ENCODE assay signal across 17 cellular contexts in genomic region chr4:149959391-149959790, GRCh38.
"Had no signal": no experiment of that assay in that cellular context is flagged by ENCODE, and none has a peak within 500 bp of the region (broad histone marks: within the 10 kb centered on the region; RNA-seq: fewer than 3 reads in every experiment).

No MANE protein-coding gene starts in this region.

- H3K27me3 Mint-ChIP-seq: dendritic cell treated with granulocyte-macrophage colony-stimulating factor and Interleukin-4, amounts not matched to agents 40 ng/mL and 50 ng/mL, for 4 days; progenitor cell of endocrine pancreas had no signal

- H3K4me1 Mint-ChIP-seq: immature natural killer cell, naive B cell, nephron had no signal

- H3K27ac ChIP-seq: esophagus squamous epithelium, foreskin keratinocyte, pancreas had no signal

- H3K27ac Mint-ChIP-seq: dendritic cell treated with granulocyte-macrophage colony-stimulating factor and Interleukin-4, amounts not matched to agents 40 ng/mL and 50 ng/mL, for 4 days; effector memory CD8-positive, alpha-beta T cell; immature natural killer cell; naive B cell; nephron; progenitor cell of endocrine pancreas had no signal

- H3K4me3 Mint-ChIP-seq: dendritic cell treated with granulocyte-macrophage colony-stimulating factor and Interleukin-4, amounts not matched to agents 40 ng/mL and 50 ng/mL, for 4 days; effector memory CD8-positive, alpha-beta T cell; immature natural killer cell; naive B cell; nephron had no signal

- H3K9me3 Mint-ChIP-seq: dendritic cell treated with granulocyte-macrophage colony-stimulating factor and Interleukin-4, amounts not matched to agents 40 ng/mL and 50 ng/mL, for 4 days; effector memory CD8-positive, alpha-beta T cell; naive B cell; nephron had no signal

- H3K36me3 Mint-ChIP-seq: immature natural killer cell, naive B cell had no signal

- H3K9me3 ChIP-seq: esophagus squamous epithelium, pancreas had no signal

- H3K4me3 ChIP-seq: esophagus squamous epithelium, pancreas had no signal

- H3K27me3 ChIP-seq: esophagus squamous epithelium, pancreas had no signal

- DNase-seq: effector memory CD8-positive, alpha-beta T cell; esophagus squamous epithelium; foreskin keratinocyte; immature natural killer cell; left colon; mesendoderm; naive B cell; occipital lobe; pancreas; right cardiac atrium; small intestine; stimulated activated CD4-positive, alpha-beta T cell treated with anti-CD3 and anti-CD28 coated beads, Interleukin-2, amount 100 ng/mL, for 48 hours; stimulated activated naive CD4-positive, alpha-beta T cell treated with Interleukin-2 at 50 U/mL for 16 hours; trophoblast cell had no signal

- H3K36me3 ChIP-seq: esophagus squamous epithelium, pancreas had no signal

- H3K4me1 ChIP-seq: esophagus squamous epithelium, foreskin keratinocyte, pancreas had no signal
